Comparison of ENCODE assay signal across 21 cellular contexts in genomic region chr19:30318936-30319335, GRCh38. TPM values are rescaled to one million over a fixed set of nuclear protein-coding genes. Genes with fewer than 3 reads are reported as not detected.
DNase-seq lines count a peak whose midpoint lies in the region; ATAC-seq and TF ChIP-seq lines count a peak whose summit lies in the region.
"Had no signal": no experiment of that assay in that cellular context is flagged by ENCODE, and none has a peak within 500 bp of the region (broad histone marks: within the 10 kb centered on the region; RNA-seq: fewer than 3 reads in every experiment).

No MANE protein-coding gene starts in this region.

- DNase-seq in coronary artery (ENCODE audit: low spot score): peak; percentile 43
- peak; percentile 19 for DNase-seq in left lobe of liver (ENCODE audit: low spot score)
- DNase-seq in mucosa of gallbladder (ENCODE audit: low spot score): no peak
- DNase-seq in H4 (ENCODE audit: low spot score): no peak
- no peak for DNase-seq in OCI-M2 (lab: John Stamatoyannopoulos, UW; ENCODE audit: unreplicated experiment)
- DNase-seq in NCI-H748 treated with DMSO at 0.1 percent for 48 hours (lab: John Stamatoyannopoulos, UW): no peak
- DNase-seq: Calu3; CD8-positive, alpha-beta T cell; DMS 273 treated with DMSO at 0.1 percent for 48 hours; DMS53; DND-41; EL; GOT3 had no signal

- TF ChIP-seq CTCF in VCaP (conservative IDR thresholded peaks at IDR 0.05) (no peak), coronary artery (IDR thresholded peaks at IDR 0.05) (no peak)

- no peak for ATAC-seq in left lobe of liver
- ATAC-seq: CD8-positive, alpha-beta T cell; GM12878; HepG2 had no signal

- H3K4me3 ChIP-seq in coronary artery: no peak overlapping the region
- H3K4me3 ChIP-seq: BLaER1 treated with 17β-estradiol and CSF1 and Interleukin-3, amounts not matched to agents 10 nM and 100 nM; GM12878 had no signal

- 0 out of 2 replicates have a peak overlapping the region, but pooled peaks have one; percentile 3 for H3K27ac ChIP-seq in VCaP
- H3K27ac ChIP-seq in coronary artery: no peak overlapping the region
- H3K27ac ChIP-seq: BLaER1 treated with 17β-estradiol and CSF1 and Interleukin-3, amounts not matched to agents 10 nM and 100 nM had no signal

RNA-seq across cellular contexts. Expression of gene ZNF536, which starts 53.2 kb away (rescaled TPM):
- not detected for total RNA-seq in left lobe of liver
- 1.4 TPM for total RNA-seq in mucosa of gallbladder
- 0.02 and 0.41 TPM in 2 replicates for total RNA-seq in H4 (2014; rRNA removed; shearing (Covaris generic))
- total RNA-seq: A172; B cell; Calu3; CD8-positive, alpha-beta T cell; G401; GM12878; H9; HepG2 had no signal

Comparison
In these comparisons a context has a peak if more than half of its experiments do, and no peak if none do; other contexts are left out.
1. DNase-seq: peak in coronary artery (single experiment) and left lobe of liver (single experiment); none in mucosa of gallbladder (single experiment), H4 (single experiment), OCI-M2 (single experiment) and NCI-H748 treated with DMSO at 0.1 percent for 48 hours (single experiment).